In the genomic region with DNA sequence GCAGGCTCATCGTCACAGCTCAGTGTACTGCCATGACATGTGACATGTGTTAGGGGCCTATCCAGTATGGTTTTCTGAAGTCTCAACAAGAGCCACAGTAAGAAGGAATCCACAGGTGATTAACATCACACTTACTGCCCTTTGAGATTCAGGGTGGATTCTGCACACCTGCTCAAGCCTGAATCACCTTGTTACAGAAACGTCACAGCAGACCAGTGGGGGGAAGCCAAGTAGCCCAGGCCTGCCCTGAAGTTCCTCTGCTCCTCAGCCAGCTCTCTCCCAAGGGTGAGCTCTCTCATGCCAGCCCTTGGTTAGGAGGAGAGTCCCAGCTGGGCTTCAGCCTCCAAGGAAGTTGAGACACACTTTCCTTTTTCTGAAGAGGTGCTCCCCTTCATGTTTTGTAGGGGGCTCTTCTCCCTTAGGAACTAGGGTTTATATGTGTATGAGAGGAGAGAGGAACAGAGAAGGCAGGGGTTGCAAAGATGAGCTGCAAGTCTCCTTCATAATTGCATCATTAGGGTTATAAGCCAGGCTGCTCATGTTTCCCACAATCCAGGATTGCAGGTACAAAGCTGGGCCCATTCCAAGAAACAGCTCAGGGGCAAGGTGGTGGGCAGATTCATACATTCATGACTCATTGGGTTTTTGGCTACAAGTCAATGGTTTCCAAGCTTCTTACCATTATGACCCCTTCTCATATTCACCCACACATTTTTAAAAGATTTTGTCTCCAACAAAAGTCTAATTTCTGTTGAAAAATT, we compare ENCODE assay signal across 18 cellular contexts. TPM values are rescaled to one million over a fixed set of nuclear protein-coding genes. Genes with fewer than 3 reads are reported as not detected.
A peak's percentile ranks its signal among the peaks of the same experiment; 100 is the strongest.
DNase-seq lines count a peak whose midpoint lies in the region; ATAC-seq and TF ChIP-seq lines count a peak whose summit lies in the region.
"Had no signal": no experiment of that assay in that cellular context is flagged by ENCODE, and none has a peak within 500 bp of the region (broad histone marks: within the 10 kb centered on the region; RNA-seq: fewer than 3 reads in every experiment).

No MANE protein-coding gene starts in this region.

- TF ChIP-seq POLR2A in gastrocnemius medialis (IDR thresholded peaks at IDR 0.05) = no peak

- peak overlapping the region; percentile 37 for H3K27ac Mint-ChIP-seq in activated CD4-positive, alpha-beta T cell treated with anti-CD3 and anti-CD28 coated beads for 36 hours
- peak overlapping the region; percentile 7 to 28 for H3K27ac Mint-ChIP-seq in effector memory CD8-positive, alpha-beta T cell

- H3K36me3 ChIP-seq in PC-3 (ENCODE audit: low read depth, low read length) (peaks cover 24% of the 10 kb centered on the region), gastrocnemius medialis (peaks cover 0 to 12% of the 10 kb centered on the region in 2 donors), colonic mucosa (peaks cover 4% of the 10 kb centered on the region)

- DNase-seq in activated CD4-positive, alpha-beta T cell treated with anti-CD3 and anti-CD28 coated beads for 36 hours = no peak
- no peak for DNase-seq in activated CD4-positive, alpha-beta T cell treated with anti-CD3 and anti-CD28 coated beads, Interleukin-2, amount 50 U/mL, for 1 hour
- DNase-seq in PC-3 (peak; percentile 97), gastrocnemius medialis (no peak), colonic mucosa (no peak), caudate nucleus (lab: John Stamatoyannopoulos, UW) (no peak)
- DNase-seq in effector memory CD8-positive, alpha-beta T cell = no peak
- DNase-seq: adrenal gland, left ventricle myocardium inferior, MV-4-11, NCI-H2107, NCI-H774, stomach, upper lobe of left lung had no signal

- H3K9me2 ChIP-seq in PC-3 (replicated peaks; ENCODE audit: low read length) = no peaks in the 10 kb centered on the region

- H3F3A ChIP-seq in PC-3 (ENCODE audit: low read length, unreplicated experiment) = peaks cover 3% of the 10 kb centered on the region

- ATAC-seq in activated CD4-positive, alpha-beta T cell treated with anti-CD3 and anti-CD28 coated beads for 36 hours = no peak
- ATAC-seq in PC-3 (peak; percentile 56), gastrocnemius medialis (peak in 1 of 2 donors; percentile 24), HG02798 (IDR thresholded peaks at IDR 0.05; ENCODE audit: poor library complexity, unreplicated experiment) (no peak)
- ATAC-seq in effector memory CD8-positive, alpha-beta T cell (replicated peaks) = no peak
- ATAC-seq: gastroesophageal sphincter had no signal

- H3K9ac ChIP-seq in PC-3 (ENCODE audit: low read length) (peak overlapping the region; percentile 23; the same call in 1 of the 2 replicates), colonic mucosa (ENCODE audit: low read depth in 2 of 2, low read length in 2 of 2) (no peak overlapping the region)

- H3K79me2 ChIP-seq in PC-3 (ENCODE audit: low read length) = no peaks in the 10 kb centered on the region; the same call in 1 of the 2 replicates

- no peak overlapping the region for H3K4me3 Mint-ChIP-seq in activated CD4-positive, alpha-beta T cell treated with anti-CD3 and anti-CD28 coated beads for 36 hours
- no peak overlapping the region for H3K4me3 Mint-ChIP-seq in effector memory CD8-positive, alpha-beta T cell

- TF ChIP-seq CTCF in PC-3 (conservative IDR thresholded peaks at IDR 0.05; ENCODE audit: low read depth, low read length) (no peak), gastrocnemius medialis (IDR thresholded peaks at IDR 0.05 in 4 of 5, conservative IDR thresholded peaks at IDR 0.05 in 1 of 5) (no peak), colonic mucosa (IDR thresholded peaks at IDR 0.05) (no peak)

- CTCF ChIA-PET in activated CD4-positive, alpha-beta T cell treated with anti-CD3 and anti-CD28 coated beads for 36 hours (lab: Charles Lee) = interaction anchor here (0.5 to 1.1 kb wide), 2 partner anchors 15 to 18 kb away, joined by 3 read pairs; no protein-coding TSS in a partner anchor
- CTCF ChIA-PET in PC-3 (lab: Charles Lee) = no interaction called here

- H3K4me2 ChIP-seq in PC-3 (ENCODE audit: low read length) = peak overlapping the region; percentile 63

- intact Hi-C loops in activated CD4-positive, alpha-beta T cell treated with anti-CD3 and anti-CD28 coated beads for 36 hours (cut with DNase I, micrococcal nuclease) = no loop called here
- intact Hi-C loops in PC-3 (cut with micrococcal nuclease) = no loop called here
- intact Hi-C loops in gastrocnemius medialis (cut with DNase I; ENCODE audit: low total_unique reads) = no loop called here
- intact Hi-C loops in colonic mucosa (cut with DNase I) = no loop called here

- no peak overlapping the region for H2AFZ ChIP-seq in PC-3 (ENCODE audit: low read length)

- no peaks in the 10 kb centered on the region for H3K9me3 Mint-ChIP-seq in activated CD4-positive, alpha-beta T cell treated with anti-CD3 and anti-CD28 coated beads for 36 hours (ENCODE audit: low read depth)
- no peaks in the 10 kb centered on the region for H3K9me3 Mint-ChIP-seq in effector memory CD8-positive, alpha-beta T cell

- H4K20me1 ChIP-seq in PC-3 (ENCODE audit: low read length) = no peaks in the 10 kb centered on the region

- H3K27me3 ChIP-seq in PC-3 (ENCODE audit: low read length) (no peaks in the 10 kb centered on the region), gastrocnemius medialis (no peaks in the 10 kb centered on the region), colonic mucosa (no peaks in the 10 kb centered on the region)
- H3K27me3 ChIP-seq: adrenal gland, gastroesophageal sphincter, neutrophil, stomach, upper lobe of left lung had no signal

- peaks cover 31% of the 10 kb centered on the region for H3K36me3 Mint-ChIP-seq in activated CD4-positive, alpha-beta T cell treated with anti-CD3 and anti-CD28 coated beads for 36 hours (ENCODE audit: low read depth)
- H3K36me3 Mint-ChIP-seq in effector memory CD8-positive, alpha-beta T cell (ENCODE audit: insufficient read depth) = peaks cover 16% of the 10 kb centered on the region

- H3K4me3 ChIP-seq in PC-3 (ENCODE audit: low read length) = 0 out of 2 replicates have a peak overlapping the region, but pooled peaks have one; percentile 8
- H3K4me3 ChIP-seq in gastrocnemius medialis = no peak overlapping the region
- no peak overlapping the region for H3K4me3 ChIP-seq in colonic mucosa
- H3K4me3 ChIP-seq: adrenal gland, gastroesophageal sphincter, left ventricle myocardium inferior, stomach, upper lobe of left lung had no signal

- peaks cover 3% of the 10 kb centered on the region for H3K4me1 Mint-ChIP-seq in activated CD4-positive, alpha-beta T cell treated with anti-CD3 and anti-CD28 coated beads for 36 hours
- H3K4me1 Mint-ChIP-seq in effector memory CD8-positive, alpha-beta T cell (ENCODE audit: low read depth in 2 of 2) = no peaks in the 10 kb centered on the region

- peaks cover 49% of the 10 kb centered on the region for H3K4me1 ChIP-seq in PC-3 (ENCODE audit: insufficient read depth, low read length)
- peaks cover 38 to 58% of the 10 kb centered on the region in 2 donors for H3K4me1 ChIP-seq in gastrocnemius medialis
- H3K4me1 ChIP-seq in colonic mucosa = no peaks in the 10 kb centered on the region

- H3K9me3 ChIP-seq in PC-3 (ENCODE audit: low read length) (no peaks in the 10 kb centered on the region), gastrocnemius medialis (no peaks in the 10 kb centered on the region), colonic mucosa (no peaks in the 10 kb centered on the region)
- H3K9me3 ChIP-seq: adrenal gland, gastroesophageal sphincter, left ventricle myocardium inferior, neutrophil, stomach, upper lobe of left lung had no signal

- in situ Hi-C loops in gastrocnemius medialis (cut with MboI; ENCODE audit: low sequenced_read_pairs in 4 of 4) = no loop called here

- peak overlapping the region; percentile 83 for H3K27ac ChIP-seq in PC-3 (ENCODE audit: low read length)
- peak overlapping the region in 3 of 4 donors; percentile 38 to 77 (median 61) for H3K27ac ChIP-seq in gastrocnemius medialis
- H3K27ac ChIP-seq in colonic mucosa = no peak overlapping the region
- no peak overlapping the region for H3K27ac ChIP-seq in caudate nucleus (ENCODE audit: low read depth, low read length)
- H3K27ac ChIP-seq: adrenal gland, C4-2B, gastroesophageal sphincter, left ventricle myocardium inferior, neutrophil, upper lobe of left lung had no signal

- BruUV-seq in PC-3 (replicated peaks; lab: Mats Ljungman, UMichigan) = TSS peak; percentile 31

- H3K27me3 Mint-ChIP-seq in activated CD4-positive, alpha-beta T cell treated with anti-CD3 and anti-CD28 coated beads for 36 hours = no peaks in the 10 kb centered on the region
- H3K27me3 Mint-ChIP-seq in effector memory CD8-positive, alpha-beta T cell = no peaks in the 10 kb centered on the region

- POLR2A ChIA-PET in activated CD4-positive, alpha-beta T cell treated with anti-CD3 and anti-CD28 coated beads for 36 hours (lab: Charles Lee) = no interaction called here
- POLR2A ChIA-PET in PC-3 (lab: Charles Lee; ENCODE audit: unreplicated experiment) = interaction anchor here (0.7 to 0.9 kb wide), 3 partner anchors 11 to 26 kb away, joined by 3 read pairs; no protein-coding TSS in a partner anchor

RNA-seq across cellular contexts. Expression of a gene that starts 11.6 kb away (rescaled TPM):
- 10 to 100 TPM; 58.7 to 59.5 TPM for total RNA-seq in activated CD4-positive, alpha-beta T cell treated with anti-CD3 and anti-CD28 coated beads for 36 hours
- total RNA-seq in PC-3 (2014; rRNA removed) = 82.0 and 95.9 TPM in 2 replicates
- 10 to 100 TPM; 14.1 to 33.0 (median 23.8) TPM for total RNA-seq in gastrocnemius medialis
- total RNA-seq in colonic mucosa = 100 to 1,000 TPM in 1 of 2 donors, 10 to 100 TPM in 1; 83.4 to 109 TPM

RNA-seq across cellular contexts. Expression of a gene that starts 11.7 kb away (rescaled TPM):
- total RNA-seq in activated CD4-positive, alpha-beta T cell treated with anti-CD3 and anti-CD28 coated beads for 36 hours = under 1 TPM; 0.23 to 0.40 TPM
- total RNA-seq in PC-3 (2014; rRNA removed) (0.04 TPM in 1 of 2 replicates, not detected in the other), gastrocnemius medialis (1 to 10 TPM; 1.6 to 8.5 (median 3.3) TPM), colonic mucosa (1 to 10 TPM in 1 of 2 donors, under 1 TPM in 1; 0.69 to 1.5 TPM)

Comparison
In these comparisons a context has a peak if more than half of its experiments do, and no peak if none do; other contexts are left out.
1. H3K27ac ChIP-seq: peak in PC-3 (single experiment) and gastrocnemius medialis (3 of 4); none in colonic mucosa (single experiment) and caudate nucleus (single experiment).